ENCODE assay signal across 8 cellular contexts in the genomic region with DNA sequence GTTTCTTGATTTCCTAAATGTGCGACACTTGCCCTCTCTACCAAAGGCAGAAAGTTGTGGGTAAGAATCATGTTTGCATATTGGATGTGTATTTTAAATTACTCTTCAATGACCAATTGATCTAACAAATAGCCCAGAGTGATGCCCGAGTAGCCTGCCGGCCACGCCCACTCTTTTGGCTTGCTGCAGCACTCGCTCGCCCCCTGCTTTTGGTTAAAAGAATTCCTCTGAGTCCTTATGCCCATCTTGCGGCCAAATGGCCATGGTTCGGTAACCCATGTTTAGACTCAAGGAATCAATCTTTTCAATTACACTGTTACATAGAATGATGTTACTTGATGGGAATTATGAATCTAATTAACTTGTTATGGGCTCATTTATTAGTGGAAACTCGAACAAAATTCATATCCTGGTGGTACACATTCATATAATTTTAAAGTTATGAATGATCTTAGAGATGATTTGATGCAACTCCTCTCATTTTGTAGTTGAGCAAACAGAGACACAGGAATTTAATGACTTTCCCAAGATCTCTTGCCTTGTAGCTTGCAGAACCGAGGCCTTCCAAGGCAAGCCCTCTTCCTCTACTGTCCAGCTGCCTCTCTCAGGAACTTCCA. TPM values are rescaled to one million over a fixed set of nuclear protein-coding genes. Genes with fewer than 3 reads are reported as not detected.
DNase-seq lines count a peak whose midpoint lies in the region; ATAC-seq and FAIRE-seq lines count a peak whose summit lies in the region.

No MANE protein-coding gene starts in this region.

- intact Hi-C loops in Right ventricle myocardium superior (cut with DNase I) (no loop called here), Right ventricle myocardium inferior (cut with DNase I) (no loop called here)
- intact Hi-C loops in activated T-helper 2 cell treated with anti-CD3 and anti-CD28 coated beads, Interferon-gamma antibody, Interleukin-2, Interleukin-4, amounts not matched to agents 10 μg/mL and 5 μg/mL and 100 μg/mL, durations not matched to agents 14 hours and 24 hours and 36 hours (cut with micrococcal nuclease), result loop anchor here (5.0 kb wide), 1 partner anchor 298 kb away; no protein-coding TSS in a partner anchor

- H3K9me2 ChIP-seq in GM23248 (ENCODE audit: insufficient read depth), result no peaks in the 10 kb centered on the region

- no peaks in the 10 kb centered on the region for H3K9me3 Mint-ChIP-seq in activated T-helper 2 cell treated with anti-CD3 and anti-CD28 coated beads, Interferon-gamma antibody, Interleukin-2, Interleukin-4, amounts not matched to agents 10 μg/mL and 5 μg/mL and 100 μg/mL, durations not matched to agents 14 hours and 24 hours and 36 hours

- H3K27ac Mint-ChIP-seq in activated T-helper 2 cell treated with anti-CD3 and anti-CD28 coated beads, Interferon-gamma antibody, Interleukin-2, Interleukin-4, amounts not matched to agents 10 μg/mL and 5 μg/mL and 100 μg/mL, durations not matched to agents 14 hours and 24 hours and 36 hours, result no peak overlapping the region

- H3K4me3 ChIP-seq in GM23248, result no peak overlapping the region

- H3F3A ChIP-seq in GM23248 (ENCODE audit: insufficient read depth), result no peaks in the 10 kb centered on the region

- no peaks in the 10 kb centered on the region for H3K27me3 ChIP-seq in GM23248 (replicated peaks; ENCODE audit: insufficient read depth)

- in situ Hi-C loops in GM23248 (cut with MboI) (no loop called here), KBM-7 (cut with MboI; ENCODE audit: low pct_unique_long_range_greater_than_20kb, low sequenced_read_pairs) (no loop called here)

- H3K9me3 ChIP-seq in GM23248 (ENCODE audit: low read depth), result no peaks in the 10 kb centered on the region

- no peak overlapping the region for H2AFZ ChIP-seq in GM23248

- H3K4me2 ChIP-seq in GM23248 (ENCODE audit: unreplicated experiment), result no peak overlapping the region

- no peaks in the 10 kb centered on the region for H3K36me3 Mint-ChIP-seq in activated T-helper 2 cell treated with anti-CD3 and anti-CD28 coated beads, Interferon-gamma antibody, Interleukin-2, Interleukin-4, amounts not matched to agents 10 μg/mL and 5 μg/mL and 100 μg/mL, durations not matched to agents 14 hours and 24 hours and 36 hours (ENCODE audit: low read depth)

- H3K36me3 ChIP-seq in GM23248 (ENCODE audit: low read depth), result peaks cover 8% of the 10 kb centered on the region; the same call in 1 of the 2 replicates

- H3K79me2 ChIP-seq in GM23248 (ENCODE audit: insufficient read depth), result no peaks in the 10 kb centered on the region

- H3K9ac ChIP-seq in GM23248, result no peak overlapping the region

- no peak overlapping the region for H3K27ac ChIP-seq in GM23248

- no peaks in the 10 kb centered on the region for H3K4me1 ChIP-seq in GM23248 (ENCODE audit: insufficient read depth)

- ATAC-seq in Right ventricle myocardium superior (ENCODE audit: poor library complexity) (no peak), Right ventricle myocardium inferior (no peak)

- DNase-seq in Right ventricle myocardium superior, result peak; percentile 44
- no peak for DNase-seq in Right ventricle myocardium inferior (ENCODE audit: missing footprints)
- peak; percentile 64 for DNase-seq in GM23248
- peak; percentile 45 for DNase-seq in KBM-7
- DNase-seq in activated T-helper 2 cell treated with anti-CD3 and anti-CD28 coated beads, Interferon-gamma antibody, Interleukin-2, Interleukin-4, amounts not matched to agents 10 μg/mL and 5 μg/mL and 100 μg/mL, durations not matched to agents 14 hours and 24 hours and 36 hours (ENCODE audit: low spot score), result peak; percentile 13
- peak; percentile 84 for DNase-seq in iPS-NIHi7 (ENCODE audit: extremely low spot score)
- no peak for DNase-seq in KG1 (lab: John Stamatoyannopoulos, UW)
- DNase-seq in frontal cortex (ENCODE audit: low spot score in 2 of 2), result no peak

- H4K20me1 ChIP-seq in GM23248 (ENCODE audit: insufficient read depth), result no peaks in the 10 kb centered on the region

- no peaks in the 10 kb centered on the region for H3K27me3 Mint-ChIP-seq in activated T-helper 2 cell treated with anti-CD3 and anti-CD28 coated beads, Interferon-gamma antibody, Interleukin-2, Interleukin-4, amounts not matched to agents 10 μg/mL and 5 μg/mL and 100 μg/mL, durations not matched to agents 14 hours and 24 hours and 36 hours (ENCODE audit: low read depth)

- no peaks in the 10 kb centered on the region for H3K4me1 Mint-ChIP-seq in activated T-helper 2 cell treated with anti-CD3 and anti-CD28 coated beads, Interferon-gamma antibody, Interleukin-2, Interleukin-4, amounts not matched to agents 10 μg/mL and 5 μg/mL and 100 μg/mL, durations not matched to agents 14 hours and 24 hours and 36 hours (ENCODE audit: low read depth)

- WGBS in GM23248 (ENCODE audit: low coverage in 1 of 2, low lambda C conversion rate in 2 of 2, missing lambda C conversion rate in 2 of 2), 2 experiments, result 63 to 67% methylated on average over 10 of the region's 10 CpGs

- no peak overlapping the region for H3K4me3 Mint-ChIP-seq in activated T-helper 2 cell treated with anti-CD3 and anti-CD28 coated beads, Interferon-gamma antibody, Interleukin-2, Interleukin-4, amounts not matched to agents 10 μg/mL and 5 μg/mL and 100 μg/mL, durations not matched to agents 14 hours and 24 hours and 36 hours (ENCODE audit: low read depth)

- no peak for FAIRE-seq in frontal cortex (lab: Jason Lieb, UNC)

RNA-seq across cellular contexts. Expression of a gene that starts 36.5 kb away (rescaled TPM):
- total RNA-seq in Right ventricle myocardium superior (43.6 TPM), Right ventricle myocardium inferior (46.0 TPM), frontal cortex (2.9 TPM)
- total RNA-seq in GM23248 (2014; rRNA removed; shearing (Covaris generic)), result 116 and 128 TPM in 2 replicates
- 244 and 247 TPM in 2 replicates for polyA plus RNA-seq in GM23248 (2016; fragmentation: Nextera tagmentation; extraction: Ambion mirVana)
- not detected in 2 replicates for total RNA-seq in activated T-helper 2 cell treated with anti-CD3 and anti-CD28 coated beads, Interferon-gamma antibody, Interleukin-2, Interleukin-4, amounts not matched to agents 10 μg/mL and 5 μg/mL and 100 μg/mL, durations not matched to agents 14 hours and 24 hours and 36 hours

Comparison
In these comparisons a context has a peak if more than half of its experiments do, and no peak if none do; other contexts are left out.
1. DNase-seq: peak in Right ventricle myocardium superior (single experiment), GM23248 (single experiment), KBM-7 (single experiment), activated T-helper 2 cell treated with anti-CD3 and anti-CD28 coated beads, Interferon-gamma antibody, Interleukin-2, Interleukin-4, amounts not matched to agents 10 μg/mL and 5 μg/mL and 100 μg/mL, durations not matched to agents 14 hours and 24 hours and 36 hours (single experiment) and iPS-NIHi7 (single experiment); none in Right ventricle myocardium inferior (single experiment), KG1 (single experiment) and frontal cortex (0 of 2).
2. RNA of a gene that starts 36.5 kb away (total RNA-seq): 116 to 128 TPM in GM23248, 46.0 TPM in Right ventricle myocardium inferior (single experiment) and 43.6 TPM in Right ventricle myocardium superior (single experiment); 2.9 TPM in frontal cortex (single experiment) and not detected in activated T-helper 2 cell treated with anti-CD3 and anti-CD28 coated beads, Interferon-gamma antibody, Interleukin-2, Interleukin-4, amounts not matched to agents 10 μg/mL and 5 μg/mL and 100 μg/mL, durations not matched to agents 14 hours and 24 hours and 36 hours; every median in the first group is over 10 times any median in the second.